22 cellular contexts compared by ENCODE assay signal in the genomic region with DNA sequence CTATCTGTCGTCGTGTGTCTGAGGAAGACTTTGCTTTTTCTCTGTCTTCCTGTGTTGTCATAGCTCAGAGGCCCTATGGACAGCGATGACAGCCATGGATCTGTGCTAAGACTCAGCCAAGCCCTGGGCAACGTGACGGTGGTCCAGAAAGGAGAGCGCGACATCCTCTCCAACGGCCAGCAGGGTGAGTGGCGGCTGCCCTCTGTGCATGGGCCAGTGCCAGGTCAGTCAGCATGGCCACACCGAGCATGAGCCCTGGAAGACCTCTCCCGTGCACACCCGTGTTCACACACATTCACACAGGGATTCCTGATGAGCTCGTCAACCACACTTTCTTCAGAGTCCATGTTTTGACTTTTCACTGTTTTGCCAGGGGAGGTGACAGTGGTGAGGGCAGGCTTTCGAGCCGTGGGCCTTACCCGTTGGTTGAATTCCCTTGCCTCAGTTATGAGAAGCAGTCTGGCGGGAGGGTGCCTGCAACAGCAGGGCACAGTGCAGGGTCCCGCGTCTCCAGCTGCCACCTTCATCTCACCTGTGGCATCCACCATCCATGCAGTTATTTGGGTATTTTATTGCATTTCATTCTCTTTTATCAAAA.
"Had no signal": no experiment of that assay in that cellular context is flagged by ENCODE, and none has a peak within 500 bp of the region (broad histone marks: within the 10 kb centered on the region; RNA-seq: fewer than 3 reads in every experiment).

No MANE protein-coding gene starts in this region.

- H3K4me3 ChIP-seq: SK-N-MC had no signal

- H3K4me1 Mint-ChIP-seq: activated T-helper 17 cell treated with anti-CD3 and anti-CD28 coated beads, Interleukin-2, amount 50 U/mL, for 72 hours had no signal

- H3K27me3 Mint-ChIP-seq: activated CD4-positive, alpha-beta memory T cell treated with anti-CD3 and anti-CD28 coated beads, Interleukin-2, amount 10 ng/mL, durations not matched to agents 7 days and 5 days; activated CD4-positive, alpha-beta T cell treated with anti-CD3 and anti-CD28 coated beads for 36 hours; activated naive CD8-positive, alpha-beta T cell; activated T-helper 17 cell treated with anti-CD3 and anti-CD28 coated beads, Interleukin-2, amount 50 U/mL, for 72 hours had no signal

- H3K9me3 Mint-ChIP-seq: activated CD4-positive, alpha-beta memory T cell treated with anti-CD3 and anti-CD28 coated beads, Interleukin-2, amount 10 ng/mL, durations not matched to agents 7 days and 5 days; activated naive CD4-positive, alpha-beta T cell treated with anti-CD3 and anti-CD28 coated beads for 36 hours; activated T-helper 17 cell treated with anti-CD3 and anti-CD28 coated beads, Interleukin-2, amount 50 U/mL, for 72 hours had no signal

- DNase-seq: activated CD4-positive, alpha-beta memory T cell treated with anti-CD3 and anti-CD28 coated beads, Interleukin-2, amount 10 ng/mL, durations not matched to agents 7 days and 5 days; activated CD4-positive, alpha-beta T cell treated with anti-CD3 and anti-CD28 coated beads for 36 hours; activated CD4-positive, alpha-beta T cell treated with anti-CD3 and anti-CD28 coated beads, Interleukin-2, amount 50 U/mL, for 1 hour; activated gamma-delta T cell; activated naive CD4-positive, alpha-beta T cell treated with anti-CD3 and anti-CD28 coated beads for 36 hours; activated T-cell treated with anti-CD3 and anti-CD28 coated beads for 4 hours; activated T-cell treated with anti-CD3 and anti-CD28 coated beads, Interleukin-2, amount 50 U/mL, for 48 hours; amygdala; Karpas-422; NCI-H1694; NCI-H2029; NCI-H2107; NCI-H2171 treated with DMSO at 0.1 percent for 48 hours; NCI-H226; NCI-H526 treated with DMSO at 0.1 percent for 48 hours; NCI-H82; SIG-M5; T-helper 1 cell; WERI-Rb-1 had no signal

- H3K27ac Mint-ChIP-seq: activated CD4-positive, alpha-beta memory T cell treated with anti-CD3 and anti-CD28 coated beads, Interleukin-2, amount 10 ng/mL, durations not matched to agents 7 days and 5 days; activated CD4-positive, alpha-beta T cell treated with anti-CD3 and anti-CD28 coated beads for 36 hours; activated naive CD4-positive, alpha-beta T cell treated with anti-CD3 and anti-CD28 coated beads for 36 hours; activated naive CD8-positive, alpha-beta T cell; activated T-helper 17 cell treated with anti-CD3 and anti-CD28 coated beads, Interleukin-2, amount 50 U/mL, for 72 hours had no signal

- H3K27ac ChIP-seq: SK-N-MC, WERI-Rb-1 had no signal

- H3K4me3 Mint-ChIP-seq: activated CD4-positive, alpha-beta memory T cell treated with anti-CD3 and anti-CD28 coated beads, Interleukin-2, amount 10 ng/mL, durations not matched to agents 7 days and 5 days; activated CD4-positive, alpha-beta T cell treated with anti-CD3 and anti-CD28 coated beads for 36 hours; activated naive CD4-positive, alpha-beta T cell treated with anti-CD3 and anti-CD28 coated beads for 36 hours; activated naive CD8-positive, alpha-beta T cell; activated T-helper 17 cell treated with anti-CD3 and anti-CD28 coated beads, Interleukin-2, amount 50 U/mL, for 72 hours had no signal

- ATAC-seq: activated CD4-positive, alpha-beta T cell treated with anti-CD3 and anti-CD28 coated beads for 36 hours; activated T-helper 17 cell treated with anti-CD3 and anti-CD28 coated beads, Interleukin-2, amount 50 U/mL, for 72 hours had no signal

- H3K36me3 Mint-ChIP-seq: activated naive CD8-positive, alpha-beta T cell had no signal
